17 cellular contexts compared by ENCODE assay signal in the genomic region with DNA sequence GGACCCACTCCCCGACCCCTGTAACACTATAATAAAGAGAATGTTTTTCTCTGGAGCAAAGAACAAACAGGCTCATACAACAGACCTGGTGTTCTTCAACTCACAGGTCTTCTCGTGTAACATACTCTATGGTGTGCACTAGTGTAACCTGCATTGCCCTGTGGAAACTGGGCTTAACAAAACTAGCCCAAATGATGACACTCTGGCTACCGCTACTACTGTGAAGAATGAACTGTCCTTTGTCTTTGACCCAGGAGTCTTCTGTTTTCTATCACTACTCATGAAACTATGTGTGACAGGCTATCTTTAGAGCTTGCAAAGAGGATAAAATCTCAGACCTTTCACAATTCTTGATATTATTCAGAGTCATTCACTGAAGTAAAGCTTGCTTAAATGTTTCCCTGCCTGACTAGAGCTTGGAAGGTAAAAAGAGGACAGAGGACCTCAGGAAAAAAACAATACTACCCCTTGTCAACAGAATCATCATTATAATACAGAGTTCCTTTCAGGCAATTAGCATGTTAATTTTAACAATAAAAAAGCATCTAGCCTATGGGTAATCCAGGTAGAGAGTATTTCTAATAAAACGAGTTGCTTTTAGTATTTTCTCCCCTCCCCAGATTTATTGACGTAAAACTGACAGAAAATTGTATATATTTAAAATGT. TPM values are rescaled to one million over a fixed set of nuclear protein-coding genes. Genes with fewer than 3 reads are reported as not detected.
DNase-seq lines count a peak whose midpoint lies in the region; TF ChIP-seq lines count a peak whose summit lies in the region.
"Had no signal": no experiment of that assay in that cellular context is flagged by ENCODE, and none has a peak within 500 bp of the region (broad histone marks: within the 10 kb centered on the region; RNA-seq: fewer than 3 reads in every experiment).

No MANE protein-coding gene starts in this region.

- H3K27me3 Mint-ChIP-seq in H9 (ENCODE audit: low read depth) = no peaks in the 10 kb centered on the region

- H3K18ac ChIP-seq in H9 (ENCODE audit: insufficient read length, low read depth, low read length) (no peak overlapping the region), neuronal stem cell (ENCODE audit: low read length) (no peak overlapping the region)

- H3K4me2 ChIP-seq in H9 (ENCODE audit: insufficient read depth, insufficient read length, low read length) (no peak overlapping the region), neuronal stem cell (ENCODE audit: insufficient read depth, low read length, poor library complexity, severe bottlenecking) (no peak overlapping the region)

- no peak overlapping the region for H2BK120ac ChIP-seq in H9 (ENCODE audit: low read depth, low read length, poor library complexity, severe bottlenecking)
- no peak overlapping the region for H2BK120ac ChIP-seq in neuronal stem cell (ENCODE audit: low read depth, low read length)

- H3K36me3 Mint-ChIP-seq in H9 (ENCODE audit: insufficient read depth in 1 of 3, low read depth in 3 of 3) = peaks cover 0 to 10% (median 2%) of the 10 kb centered on the region in 3 experiments; a peak in 3 of 7 replicates
- H3K36me3 Mint-ChIP-seq: CD8-positive, alpha-beta T cell had no signal

- peaks cover under 1 to 8% of the 10 kb centered on the region in 2 experiments; a peak in 4 of 5 replicates for H3K9me3 Mint-ChIP-seq in H9

- no peak overlapping the region for H2BK5ac ChIP-seq in H9 (ENCODE audit: insufficient read length, low read length)
- no peak overlapping the region for H2BK5ac ChIP-seq in neuronal stem cell (ENCODE audit: low read length)

- TF ChIP-seq CTCF in H9 (conservative IDR thresholded peaks at IDR 0.05) = no peak

- no peaks in the 10 kb centered on the region for H3K79me1 ChIP-seq in H9 (ENCODE audit: insufficient read depth, low read depth, low read length, poor library complexity, severe bottlenecking)
- H3K79me1 ChIP-seq in neuronal stem cell (ENCODE audit: low read depth, low read length) = no peaks in the 10 kb centered on the region

- H2BK15ac ChIP-seq in H9 (ENCODE audit: low read depth, low read length) (no peak overlapping the region), neuronal stem cell (ENCODE audit: low read length) (no peak overlapping the region)

- no peaks in the 10 kb centered on the region for H4K20me1 ChIP-seq in H9 (ENCODE audit: control insufficient read depth, insufficient read depth, insufficient read length)

- H2BK20ac ChIP-seq in H9 (ENCODE audit: low read depth, low read length, poor library complexity, severe bottlenecking) = no peak overlapping the region

- H3K27me3 ChIP-seq in H9 (ENCODE audit: insufficient read depth, low read length) (no peaks in the 10 kb centered on the region), iPS-18a (ENCODE audit: control insufficient read depth, insufficient read depth, low read length) (no peaks in the 10 kb centered on the region), neuronal stem cell (ENCODE audit: control insufficient read depth in 3 of 3, insufficient read depth in 3 of 3, low read depth in 1 of 3, low read length in 3 of 3) (no peaks in the 10 kb centered on the region)
- H3K27me3 ChIP-seq: BE2C had no signal

- no peak overlapping the region for H3K56ac ChIP-seq in H9 (ENCODE audit: insufficient read length, low read depth, low read length)

- H3K9me3 ChIP-seq in H9 (ENCODE audit: control insufficient read depth, low read depth, low read length) = no peaks in the 10 kb centered on the region
- no peaks in the 10 kb centered on the region for H3K9me3 ChIP-seq in iPS-18a (ENCODE audit: control insufficient read depth, low read depth, low read length)
- no peaks in the 10 kb centered on the region for H3K9me3 ChIP-seq in neuronal stem cell (replicated peaks in 1 of 2; ENCODE audit: control insufficient read depth in 2 of 2, insufficient read depth in 1 of 2, low read depth in 1 of 2, low read length in 2 of 2)
- H3K9me3 ChIP-seq: BE2C had no signal

- no peak overlapping the region for H2AK5ac ChIP-seq in H9 (ENCODE audit: insufficient read length, low read length)
- H2AK5ac ChIP-seq in neuronal stem cell (ENCODE audit: low read depth, low read length) = no peak overlapping the region

- H3K9ac ChIP-seq in H9 (ENCODE audit: extremely low read depth, insufficient read length, low read length) (no peak overlapping the region), iPS-18a (ENCODE audit: low read length) (no peak overlapping the region), neuronal stem cell (ENCODE audit: low read depth, low read length, poor library complexity) (no peak overlapping the region)

- no peak overlapping the region for H3K4ac ChIP-seq in H9 (ENCODE audit: low read depth, low read length)
- H3K4ac ChIP-seq in neuronal stem cell (ENCODE audit: low read length) = no peak overlapping the region

- no peak overlapping the region for H2BK12ac ChIP-seq in H9 (ENCODE audit: insufficient read length, low read depth, low read length)
- no peak overlapping the region for H2BK12ac ChIP-seq in neuronal stem cell (ENCODE audit: low read length)

- WGBS in H9 (ENCODE audit: extremely low coverage, insufficient read length, low lambda C conversion rate) = no CpG with 5 or more reads among the region's 5 CpGs
- no CpG with 5 or more reads among the region's 5 CpGs for whole genome bisulfite sequencing in neuronal stem cell (ENCODE audit: extremely low coverage in 2 of 2, insufficient read length in 2 of 2, insufficient replicate concordance in 1 of 2), 2 donors

- H3K4me1 ChIP-seq in H9 (ENCODE audit: insufficient read depth, low read length) (peaks cover 14% of the 10 kb centered on the region; the same call in 1 of the 2 replicates), iPS-18a (ENCODE audit: control insufficient read depth, low read depth, low read length) (peaks cover 34% of the 10 kb centered on the region), neuronal stem cell (ENCODE audit: control insufficient read depth in 2 of 2, insufficient read depth in 1 of 2, low read depth in 1 of 2, low read length in 2 of 2) (no peaks in the 10 kb centered on the region)
- H3K4me1 ChIP-seq: BE2C had no signal

- H2AFZ ChIP-seq in H9 (ENCODE audit: low read length) (no peak overlapping the region), neuronal stem cell (ENCODE audit: low read length) (peak overlapping the region; percentile 52)

- peak overlapping the region; percentile 15 to 96 (median 82); a peak in 6 of 7 replicates for H3K27ac Mint-ChIP-seq in H9
- H3K27ac Mint-ChIP-seq: CD8-positive, alpha-beta T cell had no signal

- no peaks in the 10 kb centered on the region for H3K79me2 ChIP-seq in H9 (ENCODE audit: insufficient read depth, low read length)

- H3K14ac ChIP-seq in H9 (ENCODE audit: insufficient read depth, low read length) = no peak overlapping the region
- H3K14ac ChIP-seq in neuronal stem cell (ENCODE audit: low read length) = no peak overlapping the region

- H4K8ac ChIP-seq in H9 (replicated peaks; ENCODE audit: insufficient read length, low read depth, low read length) (no peak overlapping the region), neuronal stem cell (ENCODE audit: low read depth, low read length) (no peak overlapping the region)

- H3K23ac ChIP-seq in H9 (ENCODE audit: insufficient read length, low read depth, low read length) = no peak overlapping the region
- no peak overlapping the region for H3K23ac ChIP-seq in neuronal stem cell (ENCODE audit: low read depth, low read length, poor library complexity)

- H4K91ac ChIP-seq in H9 (ENCODE audit: insufficient read length, low read depth, low read length) (no peak overlapping the region), neuronal stem cell (ENCODE audit: low read depth, low read length, poor library complexity) (no peak overlapping the region)

- H4K5ac ChIP-seq in H9 (ENCODE audit: insufficient read length, low read depth, low read length) = no peak overlapping the region

- peaks cover 38 to 40% of the 10 kb centered on the region in 2 experiments for H3K4me1 Mint-ChIP-seq in H9

- H3K27ac ChIP-seq in H9 (ENCODE audit: insufficient read length, low read depth, low read length) (peak overlapping the region; percentile 82), iPS-18a (ENCODE audit: low read length) (peak overlapping the region; percentile 36), neuronal stem cell (replicated peaks; ENCODE audit: low read length) (no peak overlapping the region)
- H3K27ac ChIP-seq: C4-2B had no signal

- no peak overlapping the region for H3K4me3 Mint-ChIP-seq in H9
- H3K4me3 Mint-ChIP-seq: CD8-positive, alpha-beta T cell had no signal

- DNase-seq in H9 = no peak
- peak; percentile 9 for DNase-seq in SK-N-DZ (ENCODE audit: low spot score)
- DNase-seq in neuronal stem cell (ENCODE audit: low spot score) = no peak
- DNase-seq in activated gamma-delta T cell (lab: John Stamatoyannopoulos, UW) = no peak
- DNase-seq in DMS153 (lab: John Stamatoyannopoulos, UW) = no peak
- DNase-seq in NCI-H526 (lab: John Stamatoyannopoulos, UW) = no peak
- DNase-seq in AG08396 (ENCODE audit: low spot score) = no peak
- DNase-seq: ACHN; BE2C; CD8-positive, alpha-beta T cell; COR-L47; DMS53; GF-D8; IMR-90; KBM-7 had no signal

- H3K23me2 ChIP-seq in H9 (ENCODE audit: insufficient read length, low read depth, low read length, poor library complexity, severe bottlenecking) = no peaks in the 10 kb centered on the region

- H3K4me3 ChIP-seq in iPS-18a (ENCODE audit: low read length) (peak overlapping the region; percentile 19), neuronal stem cell (ENCODE audit: low read length in 2 of 2) (no peak overlapping the region)

- H3T11ph ChIP-seq in H9 (ENCODE audit: low read length) = no peak overlapping the region

- H3K36me3 ChIP-seq in iPS-18a (ENCODE audit: control insufficient read depth, low read depth, low read length) (no peaks in the 10 kb centered on the region), neuronal stem cell (replicated peaks in 1 of 2; ENCODE audit: control insufficient read depth in 2 of 2, insufficient read depth in 2 of 2, low read length in 2 of 2) (no peaks in the 10 kb centered on the region)
- H3K36me3 ChIP-seq: BE2C had no signal

RNA-seq across cellular contexts. Expression of a gene that starts 59.2 kb away (rescaled TPM):
- total RNA-seq in H9 (2021) = not detected in 2 replicates
- 0.16 and 0.32 TPM in 2 replicates for polyA plus RNA-seq in SK-N-DZ (2014; cell fraction: cytosol; rRNA removed)
- polyA plus RNA-seq in SK-N-DZ (2014; cell fraction: nucleus; rRNA removed) = 0.15 and 0.37 TPM in 2 replicates
- 0.06 TPM for polyA plus RNA-seq in neuronal stem cell (2013, experiment 1 of 2)
- 0.06 TPM for polyA plus RNA-seq in neuronal stem cell (2013, experiment 2 of 2)
- total RNA-seq: CD8-positive, alpha-beta T cell had no signal
- polyA plus RNA-seq: IMR-90 had no signal
